In genomic region chr20:48829940-48830339, GRCh38 we compare ENCODE assay signal across 26 cellular contexts. TPM values are rescaled to one million over a fixed set of nuclear protein-coding genes. Genes with fewer than 3 reads are reported as not detected.
DNase-seq lines count a peak whose midpoint lies in the region; ATAC-seq, FAIRE-seq and TF ChIP-seq lines count a peak whose summit lies in the region.
"Had no signal": no experiment of that assay in that cellular context is flagged by ENCODE, and none has a peak within 500 bp of the region (broad histone marks: within the 10 kb centered on the region; RNA-seq: fewer than 3 reads in every experiment).

No MANE protein-coding gene starts in this region.

- 37% methylated on average over 4 of the region's 4 CpGs for WGBS in HepG2 (ENCODE audit: low lambda C conversion rate)
- WGBS in right lobe of liver (ENCODE audit: insufficient coverage, low coverage, low lambda C conversion rate, missing lambda C conversion rate), result 64% methylated on average over 4 of the region's 4 CpGs
- WGBS in K562 (ENCODE audit: insufficient coverage, low coverage, missing lambda C conversion rate), result 94% methylated on average over 4 of the region's 4 CpGs
- WGBS in sigmoid colon, 2 donors, result 94 to 95% methylated on average over 4 of the region's 4 CpGs

- H3K4me1 ChIP-seq in HepG2 (ENCODE audit: insufficient read depth, low read length) (no peaks in the 10 kb centered on the region), right lobe of liver (peaks cover 0 to 13% (median 6%) of the 10 kb centered on the region in 4 donors), K562 (replicated peaks in 1 of 2; ENCODE audit: control insufficient read depth in 2 of 2, insufficient read depth in 2 of 2, low read length in 2 of 2) (peaks cover 31 to 35% of the 10 kb centered on the region in 2 experiments), sigmoid colon (peaks cover 0 to 24% (median 17%) of the 10 kb centered on the region in 4 donors)

- H3K27ac Mint-ChIP-seq in nephron, result no peak overlapping the region
- H3K27ac Mint-ChIP-seq in type B pancreatic cell, result no peak overlapping the region

- H3K79me2 ChIP-seq in HepG2 (ENCODE audit: insufficient read depth, low read length), result no peaks in the 10 kb centered on the region
- no peaks in the 10 kb centered on the region for H3K79me2 ChIP-seq in K562 (ENCODE audit: control insufficient read depth, insufficient read depth, low read length)

- H3K27me3 Mint-ChIP-seq in nephron (ENCODE audit: low read depth), result peaks cover 54% of the 10 kb centered on the region
- H3K27me3 Mint-ChIP-seq in type B pancreatic cell, result peaks cover 59% of the 10 kb centered on the region

- no peak for FAIRE-seq in HepG2 (lab: Jason Lieb, UNC)
- no peak for FAIRE-seq in K562 (lab: Jason Lieb, UNC)
- FAIRE-seq: GM12891 had no signal

- H3K9me3 ChIP-seq in HepG2 (ENCODE audit: low read length), result no peaks in the 10 kb centered on the region
- H3K9me3 ChIP-seq in right lobe of liver, result no peaks in the 10 kb centered on the region
- no peaks in the 10 kb centered on the region for H3K9me3 ChIP-seq in K562 (replicated peaks; ENCODE audit: control insufficient read depth, insufficient read depth, low read depth, low read length)
- H3K9me3 ChIP-seq in sigmoid colon, result no peaks in the 10 kb centered on the region
- H3K9me3 ChIP-seq: Caco-2, HAP-1 had no signal

- H3K4me3 Mint-ChIP-seq in nephron, result peak overlapping the region in 2 of 3 experiments; percentile 91 to 92
- H3K4me3 Mint-ChIP-seq in type B pancreatic cell, result peak overlapping the region; percentile 10

- H4K20me1 ChIP-seq in HepG2 (ENCODE audit: insufficient read depth, low read length) (peaks cover 3% of the 10 kb centered on the region; the same call in 1 of the 2 replicates), K562 (replicated peaks; ENCODE audit: control insufficient read depth, insufficient read depth, low read length) (no peaks in the 10 kb centered on the region)

- no peaks in the 10 kb centered on the region for H3K36me3 Mint-ChIP-seq in nephron (ENCODE audit: low read depth)
- H3K36me3 Mint-ChIP-seq in type B pancreatic cell, result no peaks in the 10 kb centered on the region

- ATAC-seq in HepG2 (no peak), right lobe of liver (no peak), K562 (no peak), GM21717 (IDR thresholded peaks at IDR 0.05; ENCODE audit: unreplicated experiment) (no peak)

- POLR2A ChIA-PET in HepG2 (lab: Yijun Ruan, JAX) (no interaction called here), K562 (lab: Yijun Ruan, JAX) (interaction anchor here (1.4 kb wide), 1 partner anchor 12 kb away, joined by 5 read pairs; no protein-coding TSS in a partner anchor)

- TF ChIP-seq POLR2A in HepG2 (IDR thresholded peaks at IDR 0.05; ENCODE audit: insufficient read depth in 1 of 2, low read depth in 2 of 2, low read length in 2 of 2) (no peak), right lobe of liver (IDR thresholded peaks at IDR 0.05) (no peak), K562 (conservative IDR thresholded peaks at IDR 0.05) (no peak), sigmoid colon (IDR thresholded peaks at IDR 0.05) (no peak)

- H3K27ac ChIP-seq in HepG2 (ENCODE audit: extremely low read length, insufficient read depth, low read length) (no peak overlapping the region), right lobe of liver (no peak overlapping the region), K562 (ENCODE audit: extremely low read depth, low read depth, low read length) (no peak overlapping the region), sigmoid colon (no peak overlapping the region)
- H3K27ac ChIP-seq: 22Rv1, RWPE1 had no signal

- H3K27me3 ChIP-seq in HepG2 (ENCODE audit: control insufficient read depth in 1 of 2, insufficient read depth in 2 of 2, low read length in 2 of 2), result peaks cover 26 to 70% of the 10 kb centered on the region in 2 experiments
- no peaks in the 10 kb centered on the region for H3K27me3 ChIP-seq in right lobe of liver
- H3K27me3 ChIP-seq in K562 (ENCODE audit: control insufficient read depth in 2 of 2, insufficient read depth in 2 of 2, low read length in 2 of 2), result no peaks in the 10 kb centered on the region
- H3K27me3 ChIP-seq in sigmoid colon, result peaks cover 0 to 32% (median 21%) of the 10 kb centered on the region in 3 donors

- H3K9me3 Mint-ChIP-seq in nephron (no peaks in the 10 kb centered on the region), type B pancreatic cell (no peaks in the 10 kb centered on the region)

- DNase-seq in HepG2 (ENCODE audit: low spot score), result no peak
- DNase-seq in right lobe of liver, result no peak
- DNase-seq in K562 (ENCODE audit: extremely low read depth in 1 of 4, low spot score in 3 of 4), result no peak
- no peak for DNase-seq in type B pancreatic cell (ENCODE audit: extremely low spot score, unreplicated experiment)
- DNase-seq in NK-92 treated with Interleukin-12 subunit alpha and Interleukin-12 subunit beta, amount 100 ng/mL, for 24 hours (lab: John Stamatoyannopoulos, UW), result no peak
- DNase-seq in sigmoid colon, result no peak
- DNase-seq: Caco-2, DMS 273 treated with DMSO at 0.1 percent for 48 hours, DMS79, EL, GDM1, GOT3, Karpas-422, NCI-H1092 treated with DMSO at 0.1 percent for 48 hours, NCI-H1436, NCI-H187 treated with DMSO at 0.1 percent for 48 hours, NCI-H2171 treated with DMSO at 0.1 percent for 48 hours, NCI-H524 treated with DMSO at 0.1 percent for 48 hours, NCI-H774, SHP77 had no signal

- TF ChIP-seq EP300 in HepG2 (IDR thresholded peaks at IDR 0.05; ENCODE audit: low read depth in 2 of 2, low read length in 2 of 2) (no peak), HepG2 (CRISPR knock-in tag; IDR thresholded peaks at IDR 0.05; ENCODE audit: borderline replicate concordance) (no peak), K562 (IDR thresholded peaks at IDR 0.05; ENCODE audit: low read length) (no peak), sigmoid colon (IDR thresholded peaks at IDR 0.05) (no peak)

- H3K9me1 ChIP-seq in K562 (ENCODE audit: control insufficient read depth, insufficient read depth, low read length), result no peaks in the 10 kb centered on the region

- intact Hi-C loops in HepG2 (cut with micrococcal nuclease; ENCODE audit: unreplicated experiment) (no loop called here), right lobe of liver (cut with DNase I) (no loop called here), K562 (cut with micrococcal nuclease) (no loop called here), sigmoid colon (cut with DNase I) (loop anchor here (10.0 kb wide), 2 partner anchors 75 to 105 kb away; no protein-coding TSS in a partner anchor)

- no peak for TF ChIP-seq CTCF in HepG2 (CRISPR knock-in tag; IDR thresholded peaks at IDR 0.05)
- no peak for TF ChIP-seq CTCF in right lobe of liver (IDR thresholded peaks at IDR 0.05)
- no peak for TF ChIP-seq CTCF in K562 (IDR thresholded peaks at IDR 0.05 in 2 of 3, conservative IDR thresholded peaks at IDR 0.05 in 1 of 3; ENCODE audit: insufficient read depth in 2 of 3, low read depth in 1 of 3, low read length in 3 of 3)
- TF ChIP-seq CTCF in nephron (IDR thresholded peaks at IDR 0.05; ENCODE audit: unreplicated experiment in 3 of 3), result no peak
- TF ChIP-seq CTCF in type B pancreatic cell (conservative IDR thresholded peaks at IDR 0.05), result no peak
- no peak for TF ChIP-seq CTCF in sigmoid colon (IDR thresholded peaks at IDR 0.05)

- in situ Hi-C loops in HepG2 (cut with HindIII; ENCODE audit: extremely low pct_ligation_motif_present, low pct_unique_long_range_greater_than_20kb) (no loop called here), K562 (cut with MboI) (no loop called here)

- H3K36me3 ChIP-seq in HepG2 (replicated peaks in 1 of 2; ENCODE audit: control insufficient read depth in 1 of 2, insufficient read depth in 2 of 2, low read length in 2 of 2) (no peaks in the 10 kb centered on the region), right lobe of liver (no peaks in the 10 kb centered on the region), K562 (ENCODE audit: control insufficient read depth, insufficient read depth, low read length) (no peaks in the 10 kb centered on the region), sigmoid colon (no peaks in the 10 kb centered on the region)
- H3K36me3 ChIP-seq: HAP-1 had no signal

- H3K4me3 ChIP-seq in HepG2 (replicated peaks in 1 of 3; ENCODE audit: insufficient read depth in 1 of 3, low read depth in 2 of 3, low read length in 3 of 3) (no peak overlapping the region), right lobe of liver (no peak overlapping the region), K562 (no peak overlapping the region), sigmoid colon (no peak overlapping the region)
- H3K4me3 ChIP-seq: HAP-1 had no signal

- no TSS peak for BruUV-seq in HepG2 (replicated peaks; lab: Mats Ljungman, UMichigan)
- BruUV-seq in K562 (replicated peaks; lab: Mats Ljungman, UMichigan), result no TSS peak

- H3K4me2 ChIP-seq in HepG2 (ENCODE audit: low read depth, low read length), result no peak overlapping the region
- no peak overlapping the region for H3K4me2 ChIP-seq in K562 (ENCODE audit: insufficient read depth, low read length)

- H2AFZ ChIP-seq in HepG2 (ENCODE audit: low read length) (no peak overlapping the region), K562 (ENCODE audit: low read depth, low read length) (no peak overlapping the region)

- CTCF ChIA-PET in HepG2 (lab: Yijun Ruan, JAX; ENCODE audit: low intra/inter-chr PET ratio, low total read pairs), result no interaction called here
- CTCF ChIA-PET in K562 (lab: Yijun Ruan, JAX; ENCODE audit: low intra/inter-chr PET ratio), result no interaction called here

- TF ChIP-seq RAD21 in HepG2 (CRISPR knock-in tag; IDR thresholded peaks at IDR 0.05) (no peak), K562 (CRISPR knock-in tag; conservative IDR thresholded peaks at IDR 0.05 in 1 of 2, IDR thresholded peaks at IDR 0.05 in 1 of 2) (no peak)

- no peak overlapping the region for H3K9ac ChIP-seq in HepG2 (ENCODE audit: insufficient read depth, low read depth, low read length)
- H3K9ac ChIP-seq in K562 (ENCODE audit: insufficient read depth in 1 of 2, low read depth in 2 of 2, low read length in 2 of 2), result no peak overlapping the region

- H3K4me1 Mint-ChIP-seq in nephron (peaks cover 46% of the 10 kb centered on the region), type B pancreatic cell (ENCODE audit: unreplicated experiment) (peaks cover 18% of the 10 kb centered on the region)

RNA-seq across cellular contexts. Expression of gene PREX1, which starts 2.1 kb away (rescaled TPM):
- total RNA-seq in HepG2 (2016; rRNA removed; fragmentation: Illumina TruSeq; extraction: Trizol) (0.02 and 0.06 TPM in 2 replicates), right lobe of liver (10 to 100 TPM in 2 of 6 experiments, 1 to 10 TPM in 4; 4.4 to 11.1 (median 8.7) TPM), K562 (2014; rRNA removed) (5.4 and 9.3 TPM in 2 replicates), K562 (2014; rRNA removed; fragmentation: Illumina TruSeq; extraction: Trizol) (3.3 and 5.1 TPM in 2 replicates), K562 (2015; rRNA removed; fragmentation: Illumina TruSeq; extraction: Trizol) (4.7 and 4.8 TPM in 2 replicates), K562 (2021) (9.0 and 10.4 TPM in 2 replicates), type B pancreatic cell (ENCODE audit: low replicate concordance) (0.71 and 20.8 TPM in 2 replicates), sigmoid colon (10 to 100 TPM; 12.8 to 21.0 (median 17.3) TPM)
- total RNA-seq in HepG2 (2016; cell fraction: cytosol; rRNA removed; fragmentation: Illumina TruSeq; extraction: Trizol; ENCODE audit: low read depth), result under 0.01 TPM in 1 of 2 replicates, not detected in the other
- total RNA-seq in HepG2 (2016; cell fraction: insoluble cytoplasmic fraction; rRNA removed; fragmentation: Illumina TruSeq; extraction: Trizol), result 0.02 TPM in 1 of 2 replicates, not detected in the other
- 0.03 and 0.56 TPM in 2 replicates for total RNA-seq in HepG2 (2016; cell fraction: membrane; rRNA removed; fragmentation: Illumina TruSeq; extraction: Trizol)
- total RNA-seq in HepG2 (2016; cell fraction: nucleus; rRNA removed; fragmentation: Illumina TruSeq; extraction: Trizol), result not detected in 2 replicates
- polyA plus RNA-seq in HepG2 (2011; rRNA removed) (0.04 and 0.05 TPM in 2 replicates), K562 (2011; rRNA removed) (1.8 and 4.9 TPM in 2 replicates), K562 (2014; fragmentation: Illumina TruSeq; extraction: Trizol) (5.5 and 6.1 TPM in 2 replicates), K562 (2014; fragmentation: Nextera tagmentation; extraction: Ambion mirVana) (1 to 10 TPM in 1 of 2 experiments, under 1 TPM in 1; 0.37 to 1.6 TPM), K562 (2014; rRNA removed) (4.2 and 4.4 TPM in 2 replicates), sigmoid colon (10 to 100 TPM in 1 of 3 donors, 1 to 10 TPM in 2; 5.4 to 22.9 (median 6.7) TPM)
- 0.03 and 0.07 TPM in 2 replicates for polyA plus RNA-seq in HepG2 (2011; cell fraction: cytosol; rRNA removed)
- polyA plus RNA-seq in HepG2 (2011; cell fraction: nucleus; rRNA removed), result 0.17 and 0.19 TPM in 2 replicates
- polyA plus RNA-seq in HepG2 (2012), result 0.03 and 0.05 TPM in 2 replicates
- 0.02 TPM in 1 of 2 replicates, not detected in the other for polyA plus RNA-seq in HepG2 (2016; cell fraction: cytosol; fragmentation: Illumina TruSeq; extraction: Trizol; ENCODE audit: low read depth)
- polyA plus RNA-seq in HepG2 (2016; cell fraction: insoluble cytoplasmic fraction; fragmentation: Illumina TruSeq; extraction: Trizol; ENCODE audit: low read depth), result not detected in 2 replicates
- not detected in 2 replicates for polyA plus RNA-seq in HepG2 (2016; cell fraction: membrane; fragmentation: Illumina TruSeq; extraction: Trizol; ENCODE audit: low read depth)
- polyA plus RNA-seq in HepG2 (2016; cell fraction: nucleus; fragmentation: Illumina TruSeq; extraction: Trizol; ENCODE audit: insufficient read depth, low read depth), result not detected in 2 replicates
- polyA minus RNA-seq in HepG2 (2011; rRNA and poly(A)+ RNA removed; ENCODE audit: low replicate concordance), result 0.08 and 15.2 TPM in 2 replicates
- polyA minus RNA-seq in HepG2 (2011; cell fraction: cytosol; rRNA and poly(A)+ RNA removed), result 0.20 and 0.44 TPM in 2 replicates
- polyA minus RNA-seq in HepG2 (2011; cell fraction: nucleus; rRNA and poly(A)+ RNA removed), result 0.12 and 0.13 TPM in 2 replicates
- total RNA-seq in K562 (2011; cell fraction: chromatin; rRNA removed; ENCODE audit: low replicate concordance), result 7.3 and 17.0 TPM in 2 replicates
- 5.9 and 8.0 TPM in 2 replicates for total RNA-seq in K562 (2011; cell fraction: nucleolus; rRNA removed)
- 7.9 and 9.6 TPM in 2 replicates for total RNA-seq in K562 (2011; cell fraction: nucleoplasm; rRNA removed)
- polyA plus RNA-seq in K562 (2011; cell fraction: cytosol; rRNA removed), result 2.5 and 2.6 TPM in 2 replicates
- 5.3 and 7.3 TPM in 2 replicates for polyA plus RNA-seq in K562 (2011; cell fraction: nucleus; rRNA removed)
- polyA plus RNA-seq in K562 (2012), result 5.7 and 10.6 TPM in 2 replicates
- 3.3 and 4.7 TPM in 2 replicates for polyA minus RNA-seq in K562 (2011; rRNA and poly(A)+ RNA removed)
- polyA minus RNA-seq in K562 (2011; cell fraction: cytosol; rRNA and poly(A)+ RNA removed), result 1.6 and 4.8 TPM in 2 replicates
- polyA minus RNA-seq in K562 (2011; cell fraction: nucleus; rRNA and poly(A)+ RNA removed), result 2.7 and 8.8 TPM in 2 replicates

Comparison
In these comparisons a context has a peak if more than half of its experiments do, and no peak if none do; other contexts are left out.
1. Of the 241 proteins assayed by ChIP-seq in both HepG2 and K562: peak only in HepG2: none; only in K562: none; in both: ZNF121; in neither: 240.